30 cellular contexts compared by ENCODE assay signal in genomic region chr6:45367999-45368398, GRCh38.
"Had no signal": no experiment of that assay in that cellular context is flagged by ENCODE, and none has a peak within 500 bp of the region (broad histone marks: within the 10 kb centered on the region; RNA-seq: fewer than 3 reads in every experiment).

No MANE protein-coding gene starts in this region.

- H3K9ac ChIP-seq: parathyroid adenoma had no signal

- H3K9me3 ChIP-seq: ovary, psoas muscle, right lobe of liver, sigmoid colon, stomach, thoracic aorta, thyroid gland, tibial nerve, upper lobe of left lung, vagina had no signal

- H3K4me1 ChIP-seq: parathyroid adenoma, psoas muscle, right lobe of liver, sigmoid colon, thyroid gland, tibial nerve, vagina had no signal

- H3K27ac ChIP-seq: ovary, parathyroid adenoma, psoas muscle, right lobe of liver, sigmoid colon, stomach, thoracic aorta, thyroid gland, tibial nerve, upper lobe of left lung, vagina had no signal

- H3K27me3 ChIP-seq: ovary, right lobe of liver, sigmoid colon, stomach, thyroid gland, tibial nerve, upper lobe of left lung, vagina had no signal

- H3K4me3 Mint-ChIP-seq: naive thymus-derived CD8-positive, alpha-beta T cell; natural killer cell treated with Interleukin-12 subunit alpha and Interleukin-12 subunit beta and Interleukin-15 and Interleukin-18, amount 100 ng/mL, for 72 hours; nephron progenitor cell; neural crest cell; stimulated activated effector memory CD8-positive, alpha-beta T cell treated with anti-CD3 and anti-CD28 coated beads, Interleukin-12 subunit alpha, Interleukin-12 subunit beta, amount 100 ng/mL, for 72 hours; stimulated activated naive B cell treated with anti-CD40 and anti-IgM and Interleukin-4, amounts not matched to agents 10 μg/mL and 1 μg/mL and 100 μg/mL, for 72 hours; stimulated activated naive CD8-positive, alpha-beta T cell treated with anti-CD3 and anti-CD28 coated beads, Interleukin-15, Interleukin-2, amounts not matched to agents 100 ng/mL and 50 ng/mL, for 24 hours had no signal

- H3K79me2 ChIP-seq: parathyroid adenoma had no signal

- H3K4me3 ChIP-seq: ovary, psoas muscle, right lobe of liver, sigmoid colon, stomach, thoracic aorta, thyroid gland, tibial nerve, upper lobe of left lung, vagina had no signal

- H3K36me3 Mint-ChIP-seq: natural killer cell treated with Interleukin-12 subunit alpha and Interleukin-12 subunit beta and Interleukin-15 and Interleukin-18, amount 100 ng/mL, for 72 hours; stimulated activated effector memory CD8-positive, alpha-beta T cell treated with anti-CD3 and anti-CD28 coated beads, Interleukin-12 subunit alpha, Interleukin-12 subunit beta, amount 100 ng/mL, for 72 hours; stimulated activated naive B cell treated with anti-CD40 and anti-IgM and Interleukin-4, amounts not matched to agents 10 μg/mL and 1 μg/mL and 100 μg/mL, for 72 hours had no signal

- FAIRE-seq: urothelium cell line had no signal

- H2AFZ ChIP-seq: parathyroid adenoma had no signal

- H3K4me1 Mint-ChIP-seq: stimulated activated effector memory CD8-positive, alpha-beta T cell treated with anti-CD3 and anti-CD28 coated beads, Interleukin-12 subunit alpha, Interleukin-12 subunit beta, amount 100 ng/mL, for 72 hours had no signal

- ATAC-seq: naive thymus-derived CD8-positive, alpha-beta T cell; natural killer cell treated with Interleukin-12 subunit alpha and Interleukin-12 subunit beta and Interleukin-15 and Interleukin-18, amount 100 ng/mL, for 72 hours; psoas muscle; right cardiac atrium; right lobe of liver; stimulated activated effector memory CD8-positive, alpha-beta T cell treated with anti-CD3 and anti-CD28 coated beads, Interleukin-12 subunit alpha, Interleukin-12 subunit beta, amount 100 ng/mL, for 72 hours; stimulated activated naive B cell treated with anti-CD40 and anti-IgM and Interleukin-4, amounts not matched to agents 10 μg/mL and 1 μg/mL and 100 μg/mL, for 72 hours had no signal

- H3K36me3 ChIP-seq: ovary, right lobe of liver, sigmoid colon, stomach, thoracic aorta, thyroid gland, tibial nerve, upper lobe of left lung, vagina had no signal

- DNase-seq: naive thymus-derived CD8-positive, alpha-beta T cell; nephron progenitor cell; occipital lobe; ovary; posterior cingulate gyrus; psoas muscle; right cardiac atrium; right lobe of liver; sigmoid colon; small intestine; stimulated activated CD4-positive, alpha-beta T cell treated with anti-CD3 and anti-CD28 coated beads, Interleukin-15, amount 100 ng/mL, for 24 hours; stimulated activated CD4-positive, alpha-beta T cell treated with anti-CD3 and anti-CD28 coated beads, Interleukin-2, amount 100 ng/mL, for 24 hours; stimulated activated CD4-positive, alpha-beta T cell treated with anti-CD3 and anti-CD28 coated beads, Interleukin-2, amount 100 ng/mL, for 48 hours; stimulated activated CD4-positive, alpha-beta T cell treated with anti-CD3 and anti-CD28 coated beads, Interleukin-4, amount 100 ng/mL, for 24 hours; stimulated activated naive B cell treated with anti-CD40 and anti-IgM and Interleukin-4, amounts not matched to agents 10 μg/mL and 1 μg/mL and 100 μg/mL, for 72 hours; stimulated activated naive CD4-positive, alpha-beta T cell treated with Interleukin-2 at 50 U/mL for 16 hours; stomach; thyroid gland; trophoblast cell; upper lobe of left lung had no signal

- H3K9me3 Mint-ChIP-seq: naive thymus-derived CD8-positive, alpha-beta T cell; natural killer cell treated with Interleukin-12 subunit alpha and Interleukin-12 subunit beta and Interleukin-15 and Interleukin-18, amount 100 ng/mL, for 72 hours; nephron progenitor cell; neural crest cell; stimulated activated effector memory CD8-positive, alpha-beta T cell treated with anti-CD3 and anti-CD28 coated beads, Interleukin-12 subunit alpha, Interleukin-12 subunit beta, amount 100 ng/mL, for 72 hours; stimulated activated naive B cell treated with anti-CD40 and anti-IgM and Interleukin-4, amounts not matched to agents 10 μg/mL and 1 μg/mL and 100 μg/mL, for 72 hours; stimulated activated naive CD8-positive, alpha-beta T cell treated with anti-CD3 and anti-CD28 coated beads, Interleukin-15, Interleukin-2, amounts not matched to agents 100 ng/mL and 50 ng/mL, for 24 hours had no signal

- H3K27ac Mint-ChIP-seq: natural killer cell treated with Interleukin-12 subunit alpha and Interleukin-12 subunit beta and Interleukin-15 and Interleukin-18, amount 100 ng/mL, for 72 hours; nephron progenitor cell; progenitor cell of endocrine pancreas; stimulated activated effector memory CD8-positive, alpha-beta T cell treated with anti-CD3 and anti-CD28 coated beads, Interleukin-12 subunit alpha, Interleukin-12 subunit beta, amount 100 ng/mL, for 72 hours; stimulated activated naive B cell treated with anti-CD40 and anti-IgM and Interleukin-4, amounts not matched to agents 10 μg/mL and 1 μg/mL and 100 μg/mL, for 72 hours; stimulated activated naive CD8-positive, alpha-beta T cell treated with anti-CD3 and anti-CD28 coated beads, Interleukin-15, Interleukin-2, amounts not matched to agents 100 ng/mL and 50 ng/mL, for 24 hours had no signal

- H3K27me3 Mint-ChIP-seq: naive thymus-derived CD8-positive, alpha-beta T cell; progenitor cell of endocrine pancreas; stimulated activated naive B cell treated with anti-CD40 and anti-IgM and Interleukin-4, amounts not matched to agents 10 μg/mL and 1 μg/mL and 100 μg/mL, for 72 hours; stimulated activated naive CD8-positive, alpha-beta T cell treated with anti-CD3 and anti-CD28 coated beads, Interleukin-15, Interleukin-2, amounts not matched to agents 100 ng/mL and 50 ng/mL, for 24 hours had no signal
